In genomic region chr16:69725480-69726312, GRCh38 we compare ENCODE assay signal across 8 cellular contexts.
DNase-seq lines count a peak whose midpoint lies in the region; TF ChIP-seq lines count a peak whose summit lies in the region.

No MANE protein-coding gene starts in this region.

- no peak for TF ChIP-seq POLR2A in NB4 (IDR thresholded peaks at IDR 0.05; ENCODE audit: extremely low read depth, insufficient read length)

- peaks cover 34% of the 10 kb centered on the region for H3K4me1 Mint-ChIP-seq in dendritic cell treated with granulocyte-macrophage colony-stimulating factor and Interleukin-4, amounts not matched to agents 40 ng/mL and 50 ng/mL, for 4 days (ENCODE audit: low read depth)
- H3K4me1 Mint-ChIP-seq in nephron, result peaks cover 24% of the 10 kb centered on the region

- H3K9me3 ChIP-seq in BLaER1, result no peaks in the 10 kb centered on the region

- peak overlapping the region; percentile 95 for H3K27ac Mint-ChIP-seq in dendritic cell treated with granulocyte-macrophage colony-stimulating factor and Interleukin-4, amounts not matched to agents 40 ng/mL and 50 ng/mL, for 4 days
- H3K27ac Mint-ChIP-seq in nephron, result peak overlapping the region; percentile 89 to 93 (median 91)

- intact Hi-C loops in dendritic cell treated with granulocyte-macrophage colony-stimulating factor and Interleukin-4, amounts not matched to agents 40 ng/mL and 50 ng/mL, for 4 days (cut with micrococcal nuclease), result loop anchor here (1.0 kb wide), 1 partner anchor 29 kb away; the partner anchor contains the start of gene NOB1

- POLR2A ChIA-PET in GM10248 (lab: Yijun Ruan, JAX), result no interaction called here

- TF ChIP-seq CTCF in NB4 (IDR thresholded peaks at IDR 0.05; ENCODE audit: low read depth, low read length) (no peak), nephron (IDR thresholded peaks at IDR 0.05; ENCODE audit: unreplicated experiment in 3 of 3) (no peak), GM10248 (IDR thresholded peaks at IDR 0.05; ENCODE audit: control extremely low read depth, extremely low read depth, low read depth, missing control alignments) (no peak)

- H3K27ac ChIP-seq in BLaER1, result peak overlapping the region; percentile 84

- H3K36me3 ChIP-seq in BLaER1, result no peaks in the 10 kb centered on the region

- DNase-seq in NB4 (ENCODE audit: low read depth) (no peak), HCEC 1CT (no peak), AG08395 (ENCODE audit: low spot score) (no peak), GM10248 (ENCODE audit: extremely low spot score) (no peak), NCI-H2196 treated with DMSO at 0.1 percent for 48 hours (lab: John Stamatoyannopoulos, UW; ENCODE audit: unreplicated experiment) (no peak)

- H4K20me1 ChIP-seq in BLaER1, result no peaks in the 10 kb centered on the region

- H3K9ac ChIP-seq in BLaER1, result peak overlapping the region; percentile 80

- H3K36me3 Mint-ChIP-seq in dendritic cell treated with granulocyte-macrophage colony-stimulating factor and Interleukin-4, amounts not matched to agents 40 ng/mL and 50 ng/mL, for 4 days (ENCODE audit: low read depth), result peaks cover 11% of the 10 kb centered on the region
- peaks cover 4% of the 10 kb centered on the region for H3K36me3 Mint-ChIP-seq in nephron (ENCODE audit: low read depth)

- no peaks in the 10 kb centered on the region for H3K27me3 Mint-ChIP-seq in dendritic cell treated with granulocyte-macrophage colony-stimulating factor and Interleukin-4, amounts not matched to agents 40 ng/mL and 50 ng/mL, for 4 days
- H3K27me3 Mint-ChIP-seq in nephron (ENCODE audit: low read depth), result no peaks in the 10 kb centered on the region

- peak overlapping the region; percentile 73 for H3K4me3 ChIP-seq in BLaER1
- peak overlapping the region; percentile 94 for H3K4me3 ChIP-seq in NB4 (ENCODE audit: low read depth, low read length)

- H3K4me3 Mint-ChIP-seq in dendritic cell treated with granulocyte-macrophage colony-stimulating factor and Interleukin-4, amounts not matched to agents 40 ng/mL and 50 ng/mL, for 4 days, result peak overlapping the region; percentile 90
- peak overlapping the region; percentile 88 to 93 (median 88) for H3K4me3 Mint-ChIP-seq in nephron

- H3K4me2 ChIP-seq in BLaER1, result peak overlapping the region; percentile 94

- no peaks in the 10 kb centered on the region for H3K9me3 Mint-ChIP-seq in dendritic cell treated with granulocyte-macrophage colony-stimulating factor and Interleukin-4, amounts not matched to agents 40 ng/mL and 50 ng/mL, for 4 days
- no peaks in the 10 kb centered on the region for H3K9me3 Mint-ChIP-seq in nephron

- H3K27me3 ChIP-seq in BLaER1, result no peaks in the 10 kb centered on the region

- H3K4me1 ChIP-seq in BLaER1, result peaks cover 45% of the 10 kb centered on the region

- CTCF ChIA-PET in GM10248 (lab: Yijun Ruan, JAX), result interaction anchor here (0.8 to 7.9 kb wide), 4 partner anchors 15 to 329 kb away, joined by 3 to 49 read pairs (median 24); partner anchors contain the start of gene NOB1
